In the genomic region with DNA sequence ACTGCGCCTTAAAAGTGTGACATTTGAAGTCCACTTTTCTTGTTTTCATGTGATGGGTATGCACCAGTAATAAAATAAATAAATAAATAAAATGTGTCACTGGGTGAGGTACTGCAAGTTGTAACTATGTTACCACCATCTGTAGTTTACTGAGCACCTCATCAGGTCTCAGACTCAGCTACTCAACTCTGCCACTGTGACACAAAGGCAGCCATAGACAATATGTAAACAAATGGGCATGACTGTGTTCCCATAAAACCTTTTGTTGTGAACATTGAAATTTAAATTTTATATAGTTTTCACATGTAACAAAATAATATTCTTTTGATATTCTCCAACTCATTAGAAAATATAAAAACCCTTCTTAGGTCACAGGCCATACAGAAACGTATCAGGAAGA, we compare ENCODE assay signal across 38 cellular contexts.
"Had no signal": no experiment of that assay in that cellular context is flagged by ENCODE, and none has a peak within 500 bp of the region (broad histone marks: within the 10 kb centered on the region; RNA-seq: fewer than 3 reads in every experiment).

No MANE protein-coding gene starts in this region.

- H3K36me3 Mint-ChIP-seq: activated naive CD4-positive, alpha-beta T cell treated with anti-CD3 and anti-CD28 coated beads, Interleukin-2, amount 50 U/mL, for 72 hours; WTC11 had no signal

- H3K27ac Mint-ChIP-seq: activated CD4-positive, alpha-beta memory T cell treated with anti-CD3 and anti-CD28 coated beads, Interleukin-2, amount 10 ng/mL, durations not matched to agents 7 days and 5 days; activated CD4-positive, alpha-beta T cell treated with anti-CD3 and anti-CD28 coated beads for 36 hours; activated CD4-positive, alpha-beta T cell treated with anti-CD3 and anti-CD28 coated beads, Interleukin-2, amount 10 ng/mL, durations not matched to agents 7 days and 5 days; activated CD8-positive, alpha-beta T cell treated with anti-CD3 and anti-CD28 coated beads, Interleukin-2, amount 10 ng/mL, durations not matched to agents 7 days and 5 days; activated naive CD4-positive, alpha-beta T cell treated with anti-CD3 and anti-CD28 coated beads for 36 hours; activated naive CD4-positive, alpha-beta T cell treated with anti-CD3 and anti-CD28 coated beads, Interleukin-2, amount 50 U/mL, for 72 hours; activated naive CD8-positive, alpha-beta T cell treated with anti-CD3 and anti-CD28 coated beads for 36 hours; activated T-cell treated with anti-CD3 and anti-CD28 coated beads, Interleukin-2, amount 50 U/mL, for 72 hours; activated T-helper 1 cell treated with anti-CD3 and anti-CD28 coated beads, Interleukin-12 subunit alpha, Interleukin-12 subunit beta, Interleukin-2, Interleukin-4 antibody, amounts not matched to agents 30 ng/mL and 10 ng/mL and 1 ng/mL, durations not matched to agents 14 hours and 24 hours and 36 hours; activated T-helper 17 cell treated with anti-CD3 and anti-CD28 coated beads, Interleukin-2, amount 50 U/mL, for 72 hours; T-helper 2 cell treated with Interferon-gamma antibody and Interleukin-4, amounts not matched to agents 5 μg/mL and 100 μg/mL, for 36 hours; WTC11 had no signal

- DNase-seq: activated CD4-positive, alpha-beta memory T cell treated with anti-CD3 and anti-CD28 coated beads, Interleukin-2, amount 10 ng/mL, durations not matched to agents 7 days and 5 days; activated CD4-positive, alpha-beta T cell treated with anti-CD3 and anti-CD28 coated beads for 1 hour; activated CD4-positive, alpha-beta T cell treated with anti-CD3 and anti-CD28 coated beads for 36 hours; activated CD4-positive, alpha-beta T cell treated with anti-CD3 and anti-CD28 coated beads for 48 hours; activated CD4-positive, alpha-beta T cell treated with anti-CD3 and anti-CD28 coated beads, Interleukin-2, amount 10 ng/mL, durations not matched to agents 7 days and 5 days; activated CD4-positive, alpha-beta T cell treated with anti-CD3 and anti-CD28 coated beads, Interleukin-2, amount 50 U/mL, for 48 hours; activated CD4-positive, CD25-positive, alpha-beta regulatory T cell; activated CD8-positive, alpha-beta memory T cell treated with anti-CD3 and anti-CD28 coated beads, Interleukin-2, amount 50 U/mL, for 4 hours; activated CD8-positive, alpha-beta T cell treated with anti-CD3 and anti-CD28 coated beads, Interleukin-2, amount 10 ng/mL, durations not matched to agents 7 days and 5 days; activated effector memory CD4-positive, alpha-beta T cell treated with anti-CD3 and anti-CD28 coated beads, Interleukin-2, amount 50 U/mL, for 16 hours; activated gamma-delta T cell treated with Interleukin-2 at 50 U/mL for 16 hours; activated naive CD4-positive, alpha-beta T cell; activated naive CD4-positive, alpha-beta T cell treated with anti-CD3 and anti-CD28 coated beads for 36 hours; activated naive CD4-positive, alpha-beta T cell treated with anti-CD3 and anti-CD28 coated beads, Interleukin-2, amount 50 U/mL, for 16 hours; activated naive CD8-positive, alpha-beta T cell treated with anti-CD3 and anti-CD28 coated beads for 36 hours; activated T-cell treated with anti-CD3 and anti-CD28 coated beads for 4 hours; activated T-cell treated with anti-CD3 and anti-CD28 coated beads, Interleukin-2, amount 50 U/mL, for 1 hour; activated T-cell treated with anti-CD3 and anti-CD28 coated beads, Interleukin-2, amount 50 U/mL, for 4 hours; activated T-cell treated with anti-CD3 and anti-CD28 coated beads, Interleukin-2, amount 50 U/mL, for 72 hours; adrenal gland; amniotic stem cell; caudate nucleus; cerebellar nuclear complex; colonic mucosa; cortex of kidney; T-helper 2 cell; T-helper 9 cell; WERI-Rb-1 had no signal

- H3K27me3 ChIP-seq: adrenal gland, ascending aorta, cardiac muscle cell, colonic mucosa had no signal

- H3K4me3 ChIP-seq: adrenal gland, ascending aorta, cardiac muscle cell, colonic mucosa had no signal

- H3K36me3 ChIP-seq: cardiac muscle cell, colonic mucosa had no signal

- H3K9me3 ChIP-seq: adrenal gland, ascending aorta, colonic mucosa had no signal

- H3K4me1 ChIP-seq: adrenal gland, ascending aorta, colonic mucosa had no signal

- H3K27me3 Mint-ChIP-seq: activated CD4-positive, alpha-beta memory T cell treated with anti-CD3 and anti-CD28 coated beads, Interleukin-2, amount 10 ng/mL, durations not matched to agents 7 days and 5 days; activated CD4-positive, alpha-beta T cell treated with anti-CD3 and anti-CD28 coated beads for 36 hours; activated CD4-positive, alpha-beta T cell treated with anti-CD3 and anti-CD28 coated beads, Interleukin-2, amount 10 ng/mL, durations not matched to agents 7 days and 5 days; activated naive CD8-positive, alpha-beta T cell treated with anti-CD3 and anti-CD28 coated beads for 36 hours; activated T-helper 17 cell treated with anti-CD3 and anti-CD28 coated beads, Interleukin-2, amount 50 U/mL, for 72 hours; brain; central memory CD8-positive, alpha-beta T cell had no signal

- ATAC-seq: activated CD4-positive, alpha-beta T cell treated with anti-CD3 and anti-CD28 coated beads for 36 hours; activated CD4-positive, CD25-positive, alpha-beta regulatory T cell treated with anti-CD3 and anti-CD28 coated beads, Interleukin-2, amount 50 U/mL, for 24 hours; activated CD8-positive, alpha-beta T cell treated with anti-CD3 and anti-CD28 coated beads, Interleukin-2, amount 10 ng/mL, durations not matched to agents 7 days and 5 days; activated naive CD4-positive, alpha-beta T cell treated with anti-CD3 and anti-CD28 coated beads, Interleukin-2, amount 50 U/mL, for 72 hours; activated T-cell treated with anti-CD3 and anti-CD28 coated beads, Interleukin-2, amount 50 U/mL, for 4 hours; activated T-cell treated with anti-CD3 and anti-CD28 coated beads, Interleukin-2, amount 50 U/mL, for 72 hours; activated T-helper 17 cell treated with anti-CD3 and anti-CD28 coated beads, Interleukin-2, amount 50 U/mL, for 72 hours; WTC11 had no signal

- H3K4me3 Mint-ChIP-seq: activated CD4-positive, alpha-beta memory T cell treated with anti-CD3 and anti-CD28 coated beads, Interleukin-2, amount 10 ng/mL, durations not matched to agents 7 days and 5 days; activated CD4-positive, alpha-beta T cell treated with anti-CD3 and anti-CD28 coated beads for 36 hours; activated CD4-positive, alpha-beta T cell treated with anti-CD3 and anti-CD28 coated beads, Interleukin-2, amount 10 ng/mL, durations not matched to agents 7 days and 5 days; activated CD8-positive, alpha-beta T cell treated with anti-CD3 and anti-CD28 coated beads, Interleukin-2, amount 10 ng/mL, durations not matched to agents 7 days and 5 days; activated naive CD4-positive, alpha-beta T cell treated with anti-CD3 and anti-CD28 coated beads for 36 hours; activated naive CD8-positive, alpha-beta T cell treated with anti-CD3 and anti-CD28 coated beads for 36 hours; activated T-cell treated with anti-CD3 and anti-CD28 coated beads, Interleukin-2, amount 50 U/mL, for 4 hours; activated T-cell treated with anti-CD3 and anti-CD28 coated beads, Interleukin-2, amount 50 U/mL, for 72 hours; activated T-helper 1 cell treated with anti-CD3 and anti-CD28 coated beads, Interleukin-12 subunit alpha, Interleukin-12 subunit beta, Interleukin-2, Interleukin-4 antibody, amounts not matched to agents 30 ng/mL and 10 ng/mL and 1 ng/mL, durations not matched to agents 14 hours and 24 hours and 36 hours; activated T-helper 17 cell treated with anti-CD3 and anti-CD28 coated beads, Interleukin-2, amount 50 U/mL, for 72 hours; brain; central memory CD8-positive, alpha-beta T cell; T-helper 2 cell treated with Interferon-gamma antibody and Interleukin-4, amounts not matched to agents 5 μg/mL and 100 μg/mL, for 36 hours; WTC11 had no signal

- H3K27ac ChIP-seq: adrenal gland, ascending aorta, cardiac muscle cell, colonic mucosa, WERI-Rb-1 had no signal

- H3K4me1 Mint-ChIP-seq: activated CD4-positive, alpha-beta memory T cell treated with anti-CD3 and anti-CD28 coated beads, Interleukin-2, amount 10 ng/mL, durations not matched to agents 7 days and 5 days; activated CD4-positive, alpha-beta T cell treated with anti-CD3 and anti-CD28 coated beads, Interleukin-2, amount 10 ng/mL, durations not matched to agents 7 days and 5 days; activated T-helper 17 cell treated with anti-CD3 and anti-CD28 coated beads, Interleukin-2, amount 50 U/mL, for 72 hours had no signal
